In genomic region chr10:85611746-85612377, GRCh38 we compare ENCODE assay signal across 17 cellular contexts.
DNase-seq lines count a peak whose midpoint lies in the region; ATAC-seq and TF ChIP-seq lines count a peak whose summit lies in the region.
"Had no signal": no experiment of that assay in that cellular context is flagged by ENCODE, and none has a peak within 500 bp of the region (broad histone marks: within the 10 kb centered on the region; RNA-seq: fewer than 3 reads in every experiment).

No MANE protein-coding gene starts in this region.

- no peak for TF ChIP-seq POLR2A in adrenal gland (IDR thresholded peaks at IDR 0.05)

- H3K4me1 Mint-ChIP-seq in CD4-positive, alpha-beta T cell (ENCODE audit: low read depth): peaks cover 76% of the 10 kb centered on the region
- peaks cover 60 to 72% (median 65%) of the 10 kb centered on the region in 3 donors for H3K4me1 Mint-ChIP-seq in T-cell
- H3K4me1 Mint-ChIP-seq in immature natural killer cell: peaks cover 30 to 39% of the 10 kb centered on the region in 2 donors

- no peak overlapping the region for H3K4me2 ChIP-seq in GM23248 (ENCODE audit: unreplicated experiment)

- H3K4me3 Mint-ChIP-seq in CD4-positive, alpha-beta T cell: peak overlapping the region; percentile 78
- H3K4me3 Mint-ChIP-seq in T-cell: peak overlapping the region; percentile 62 to 80 (median 71)
- H3K4me3 Mint-ChIP-seq in immature natural killer cell: peak overlapping the region in 4 of 5 donors; percentile 47 to 79 (median 62)

- H4K20me1 ChIP-seq in GM23248 (ENCODE audit: insufficient read depth): no peaks in the 10 kb centered on the region

- no peak for DNase-seq in CD4-positive, alpha-beta T cell
- no peak for DNase-seq in T-cell
- no peak for DNase-seq in immature natural killer cell
- no peak for DNase-seq in SIG-M5 treated with dmso at 0.1 percent for 504 hours (lab: John Stamatoyannopoulos, UW; ENCODE audit: unreplicated experiment)
- DNase-seq in GM23248: no peak
- no peak for DNase-seq in adrenal gland
- DNase-seq: caudate nucleus, DMS79, NCI-H1092 treated with DMSO at 0.1 percent for 48 hours, occipital lobe, transverse colon had no signal

- intact Hi-C loops in CD4-positive, alpha-beta T cell (cut with DNase I, micrococcal nuclease): loop anchor here (2.0 to 10.0 kb wide), 4 partner anchors 17 to 1280 kb away; partner anchors contain the start of gene WAPL (in 1 of the 2)
- intact Hi-C loops in adrenal gland (cut with DNase I): no loop called here

- H3K27ac ChIP-seq in CD4-positive, alpha-beta T cell (ENCODE audit: low read depth, low read length): no peak overlapping the region
- no peak overlapping the region for H3K27ac ChIP-seq in GM23248
- no peak overlapping the region for H3K27ac ChIP-seq in adrenal gland
- H3K27ac ChIP-seq: C4-2B, transverse colon had no signal

- no peak for ATAC-seq in CD4-positive, alpha-beta T cell (ENCODE audit: poor library complexity)
- ATAC-seq in GM19035 (IDR thresholded peaks at IDR 0.05; ENCODE audit: unreplicated experiment) (peak; percentile 9), T-cell (replicated peaks in 1 of 4) (peak in 3 of 4 experiments; percentile 1 to 8 (median 4)), HG03025 (IDR thresholded peaks at IDR 0.05; ENCODE audit: low FRiP score, unreplicated experiment) (no peak)
- ATAC-seq: SK-N-SH treated with all-trans-retinoic acid at 6 μM for 48 hours had no signal

- no peak for TF ChIP-seq CTCF in CD4-positive, alpha-beta T cell (IDR thresholded peaks at IDR 0.05)
- TF ChIP-seq CTCF in adrenal gland (IDR thresholded peaks at IDR 0.05): no peak

- H3K27ac Mint-ChIP-seq in CD4-positive, alpha-beta T cell: peak overlapping the region; percentile 77
- H3K27ac Mint-ChIP-seq in T-cell (peak overlapping the region; percentile 84 to 85), immature natural killer cell (peak overlapping the region in 4 of 6 donors; percentile 15 to 83 (median 60))
- H3K27ac Mint-ChIP-seq: activated naive CD8-positive, alpha-beta T cell had no signal

- no peaks in the 10 kb centered on the region for H3K27me3 ChIP-seq in CD4-positive, alpha-beta T cell (ENCODE audit: control insufficient read depth, insufficient read depth, low read length)
- no peaks in the 10 kb centered on the region for H3K27me3 ChIP-seq in GM23248 (replicated peaks; ENCODE audit: insufficient read depth)
- no peaks in the 10 kb centered on the region for H3K27me3 ChIP-seq in adrenal gland
- H3K27me3 ChIP-seq: transverse colon had no signal

- no peaks in the 10 kb centered on the region for H3K9me3 Mint-ChIP-seq in CD4-positive, alpha-beta T cell
- peaks cover 0 to 4% (median 0%) of the 10 kb centered on the region in 3 donors for H3K9me3 Mint-ChIP-seq in T-cell
- H3K9me3 Mint-ChIP-seq in immature natural killer cell: peaks cover 0 to 8% (median 5%) of the 10 kb centered on the region in 6 donors

- WGBS in GM23248 (ENCODE audit: low coverage in 1 of 2, low lambda C conversion rate in 2 of 2, missing lambda C conversion rate in 2 of 2), 2 experiments: 37 to 41% methylated on average over 7 of the region's 7 CpGs
- 87 to 92% (median 89%) methylated on average over 6 to 7 of the region's 7 CpGs for WGBS in adrenal gland, 4 donors

- H3K27me3 Mint-ChIP-seq in CD4-positive, alpha-beta T cell: no peaks in the 10 kb centered on the region
- H3K27me3 Mint-ChIP-seq in T-cell (no peaks in the 10 kb centered on the region), immature natural killer cell (ENCODE audit: low read depth in 3 of 3) (peaks cover 2 to 12% (median 3%) of the 10 kb centered on the region in 3 donors)
- H3K27me3 Mint-ChIP-seq: activated naive CD8-positive, alpha-beta T cell had no signal

- in situ Hi-C loops in GM23248 (cut with MboI): no loop called here

- no peaks in the 10 kb centered on the region for H3K79me2 ChIP-seq in GM23248 (ENCODE audit: insufficient read depth)

- POLR2A ChIA-PET in CD4-positive, alpha-beta T cell (lab: Charles Lee): interaction anchor here (1.0 to 3.0 kb wide), 6 partner anchors 9 to 789 kb away, joined by 4 to 28 read pairs (median 6); no protein-coding TSS in a partner anchor
- POLR2A ChIA-PET in T-cell (lab: Charles Lee): no interaction called here

- no peak overlapping the region for H2AFZ ChIP-seq in GM23248

- H3K4me3 ChIP-seq in GM23248 (no peak overlapping the region), adrenal gland (no peak overlapping the region)
- H3K4me3 ChIP-seq: K562, transverse colon had no signal

- H3K36me3 Mint-ChIP-seq in CD4-positive, alpha-beta T cell (ENCODE audit: low read depth): no peaks in the 10 kb centered on the region
- H3K36me3 Mint-ChIP-seq in T-cell (no peaks in the 10 kb centered on the region), immature natural killer cell (no peaks in the 10 kb centered on the region)
- H3K36me3 Mint-ChIP-seq: activated naive CD8-positive, alpha-beta T cell had no signal

- CTCF ChIA-PET in CD4-positive, alpha-beta T cell (lab: Charles Lee): no interaction called here
- CTCF ChIA-PET in T-cell (lab: Charles Lee): no interaction called here

- no peak overlapping the region for H3K9ac ChIP-seq in GM23248

- no peaks in the 10 kb centered on the region for H3K36me3 ChIP-seq in GM23248 (ENCODE audit: low read depth)
- no peaks in the 10 kb centered on the region for H3K36me3 ChIP-seq in adrenal gland (replicated peaks in 1 of 2)
- H3K36me3 ChIP-seq: transverse colon had no signal

- no peaks in the 10 kb centered on the region for H3F3A ChIP-seq in GM23248 (ENCODE audit: insufficient read depth)

- H3K4me1 ChIP-seq in GM23248 (ENCODE audit: insufficient read depth) (no peaks in the 10 kb centered on the region), adrenal gland (replicated peaks in 1 of 2) (no peaks in the 10 kb centered on the region)
- H3K4me1 ChIP-seq: transverse colon had no signal

- H3K9me2 ChIP-seq in GM23248 (ENCODE audit: insufficient read depth): no peaks in the 10 kb centered on the region

- H3K9me3 ChIP-seq in CD4-positive, alpha-beta T cell (ENCODE audit: control insufficient read depth, low read length): no peaks in the 10 kb centered on the region
- H3K9me3 ChIP-seq in GM23248 (ENCODE audit: low read depth) (no peaks in the 10 kb centered on the region), adrenal gland (replicated peaks in 1 of 3) (no peaks in the 10 kb centered on the region)
- H3K9me3 ChIP-seq: transverse colon had no signal

Comparison
In these comparisons a context has a peak if more than half of its experiments do, and no peak if none do; other contexts are left out.
1. ATAC-seq: peak in GM19035 (single experiment) and T-cell (3 of 4); none in CD4-positive, alpha-beta T cell (single experiment) and HG03025 (single experiment).
2. intact Hi-C loops: an anchor here in CD4-positive, alpha-beta T cell (2.0 to 10.0 kb wide); none called in adrenal gland.
3. Peak in every context shown above with its lines, with median percentiles within 50 percentile points of each other: H3K27ac Mint-ChIP-seq and H3K4me3 Mint-ChIP-seq.